1 cellular context compared by ENCODE assay signal in the genomic region with DNA sequence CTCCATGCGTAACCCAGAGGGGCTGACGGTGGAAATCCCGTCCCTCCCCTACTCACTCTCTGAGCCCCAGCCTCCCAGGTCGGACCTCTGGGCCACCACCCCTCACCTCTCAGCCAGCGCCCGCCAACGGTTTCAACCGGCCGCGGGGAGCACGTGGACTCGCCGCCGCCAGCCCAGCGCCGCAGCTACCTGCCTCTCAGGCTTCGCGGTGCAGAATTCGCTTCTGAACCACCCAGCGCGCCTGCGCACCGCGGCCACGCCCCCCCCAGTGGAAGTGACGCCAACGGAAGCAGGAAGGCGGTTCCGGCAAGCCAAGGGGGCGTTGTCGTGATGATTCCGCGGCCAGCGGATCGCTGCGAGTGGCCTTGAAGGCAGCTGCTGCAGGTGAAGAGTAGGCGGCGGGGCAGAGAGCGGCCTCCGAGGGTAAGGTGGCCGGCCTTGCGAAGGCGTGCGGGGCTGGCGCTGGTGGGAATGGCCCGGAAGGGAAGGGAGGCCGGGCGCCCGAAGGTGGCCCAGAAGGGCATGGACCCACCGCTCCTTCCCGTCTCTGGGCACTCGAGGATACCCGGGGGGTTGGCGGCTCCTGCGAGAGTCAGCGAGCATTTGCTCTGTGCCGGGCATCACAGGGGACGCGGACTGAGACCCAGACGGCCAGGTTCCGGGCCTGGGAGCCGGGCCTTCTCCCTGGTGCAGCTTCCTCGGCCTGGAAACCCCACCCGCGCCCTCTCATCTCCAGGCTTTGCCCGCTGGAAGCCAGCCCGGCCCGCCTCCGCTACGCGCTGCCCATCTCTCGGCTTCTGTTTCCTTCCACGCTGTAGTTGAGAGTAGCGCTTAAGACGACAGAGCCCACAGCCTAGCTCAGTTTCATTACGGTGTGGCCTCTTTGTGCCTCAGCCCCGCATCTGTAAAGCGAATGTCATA.
TF ChIP-seq lines count a peak whose summit lies in the region.

A gene with protein sequence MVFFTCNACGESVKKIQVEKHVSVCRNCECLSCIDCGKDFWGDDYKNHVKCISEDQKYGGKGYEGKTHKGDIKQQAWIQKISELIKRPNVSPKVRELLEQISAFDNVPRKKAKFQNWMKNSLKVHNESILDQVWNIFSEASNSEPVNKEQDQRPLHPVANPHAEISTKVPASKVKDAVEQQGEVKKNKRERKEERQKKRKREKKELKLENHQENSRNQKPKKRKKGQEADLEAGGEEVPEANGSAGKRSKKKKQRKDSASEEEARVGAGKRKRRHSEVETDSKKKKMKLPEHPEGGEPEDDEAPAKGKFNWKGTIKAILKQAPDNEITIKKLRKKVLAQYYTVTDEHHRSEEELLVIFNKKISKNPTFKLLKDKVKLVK (minus strand): TSS at position 225 of the 921 bp plus-strand sequence. CDS start 6,412 bp downstream, outside the sequence.
A gene with protein sequence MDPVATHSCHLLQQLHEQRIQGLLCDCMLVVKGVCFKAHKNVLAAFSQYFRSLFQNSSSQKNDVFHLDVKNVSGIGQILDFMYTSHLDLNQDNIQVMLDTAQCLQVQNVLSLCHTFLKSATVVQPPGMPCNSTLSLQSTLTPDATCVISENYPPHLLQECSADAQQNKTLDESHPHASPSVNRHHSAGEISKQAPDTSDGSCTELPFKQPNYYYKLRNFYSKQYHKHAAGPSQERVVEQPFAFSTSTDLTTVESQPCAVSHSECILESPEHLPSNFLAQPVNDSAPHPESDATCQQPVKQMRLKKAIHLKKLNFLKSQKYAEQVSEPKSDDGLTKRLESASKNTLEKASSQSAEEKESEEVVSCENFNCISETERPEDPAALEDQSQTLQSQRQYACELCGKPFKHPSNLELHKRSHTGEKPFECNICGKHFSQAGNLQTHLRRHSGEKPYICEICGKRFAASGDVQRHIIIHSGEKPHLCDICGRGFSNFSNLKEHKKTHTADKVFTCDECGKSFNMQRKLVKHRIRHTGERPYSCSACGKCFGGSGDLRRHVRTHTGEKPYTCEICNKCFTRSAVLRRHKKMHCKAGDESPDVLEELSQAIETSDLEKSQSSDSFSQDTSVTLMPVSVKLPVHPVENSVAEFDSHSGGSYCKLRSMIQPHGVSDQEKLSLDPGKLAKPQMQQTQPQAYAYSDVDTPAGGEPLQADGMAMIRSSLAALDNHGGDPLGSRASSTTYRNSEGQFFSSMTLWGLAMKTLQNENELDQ (plus strand): TSS at position 322 of the 921 bp plus-strand sequence. CDS start 9,695 bp downstream, outside the sequence.

TF ChIP-seq in WTC11, 78 proteins besides CTCF, POLR2A, EP300 and RAD21 (continued from another document):
- TF ChIP-seq, protein P1, sequence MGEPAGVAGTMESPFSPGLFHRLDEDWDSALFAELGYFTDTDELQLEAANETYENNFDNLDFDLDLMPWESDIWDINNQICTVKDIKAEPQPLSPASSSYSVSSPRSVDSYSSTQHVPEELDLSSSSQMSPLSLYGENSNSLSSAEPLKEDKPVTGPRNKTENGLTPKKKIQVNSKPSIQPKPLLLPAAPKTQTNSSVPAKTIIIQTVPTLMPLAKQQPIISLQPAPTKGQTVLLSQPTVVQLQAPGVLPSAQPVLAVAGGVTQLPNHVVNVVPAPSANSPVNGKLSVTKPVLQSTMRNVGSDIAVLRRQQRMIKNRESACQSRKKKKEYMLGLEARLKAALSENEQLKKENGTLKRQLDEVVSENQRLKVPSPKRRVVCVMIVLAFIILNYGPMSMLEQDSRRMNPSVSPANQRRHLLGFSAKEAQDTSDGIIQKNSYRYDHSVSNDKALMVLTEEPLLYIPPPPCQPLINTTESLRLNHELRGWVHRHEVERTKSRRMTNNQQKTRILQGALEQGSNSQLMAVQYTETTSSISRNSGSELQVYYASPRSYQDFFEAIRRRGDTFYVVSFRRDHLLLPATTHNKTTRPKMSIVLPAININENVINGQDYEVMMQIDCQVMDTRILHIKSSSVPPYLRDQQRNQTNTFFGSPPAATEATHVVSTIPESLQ (CRISPR knock-in tag; IDR thresholded peaks at IDR 0.05), result 0 out of 2 replicates have a peak, but pooled peaks have one; percentile 32
- TF ChIP-seq, protein P2, sequence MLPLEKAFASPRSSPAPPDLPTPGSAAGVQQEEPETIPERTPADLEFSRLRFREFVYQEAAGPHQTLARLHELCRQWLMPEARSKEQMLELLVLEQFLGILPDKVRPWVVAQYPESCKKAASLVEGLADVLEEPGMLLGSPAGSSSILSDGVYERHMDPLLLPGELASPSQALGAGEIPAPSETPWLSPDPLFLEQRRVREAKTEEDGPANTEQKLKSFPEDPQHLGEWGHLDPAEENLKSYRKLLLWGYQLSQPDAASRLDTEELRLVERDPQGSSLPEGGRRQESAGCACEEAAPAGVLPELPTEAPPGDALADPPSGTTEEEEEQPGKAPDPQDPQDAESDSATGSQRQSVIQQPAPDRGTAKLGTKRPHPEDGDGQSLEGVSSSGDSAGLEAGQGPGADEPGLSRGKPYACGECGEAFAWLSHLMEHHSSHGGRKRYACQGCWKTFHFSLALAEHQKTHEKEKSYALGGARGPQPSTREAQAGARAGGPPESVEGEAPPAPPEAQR (CRISPR knock-in tag; IDR thresholded peaks at IDR 0.05), result no peak
- TF ChIP-seq ETV6 (CRISPR knock-in tag; IDR thresholded peaks at IDR 0.05) (peak; percentile 96; the same call in 1 of the 2 replicates), TEAD1 (CRISPR knock-in tag; IDR thresholded peaks at IDR 0.05) (peak; percentile 87), FOXP1 (CRISPR knock-in tag; IDR thresholded peaks at IDR 0.05; ENCODE audit: borderline replicate concordance) (peak; percentile 63), EMX1 (CRISPR knock-in tag; IDR thresholded peaks at IDR 0.05) (no peak), ZNF396 (CRISPR knock-in tag; IDR thresholded peaks at IDR 0.05; ENCODE audit: borderline replicate concordance) (no peak), RORB (CRISPR knock-in tag; IDR thresholded peaks at IDR 0.05) (no peak), NFE2L1 (CRISPR knock-in tag; IDR thresholded peaks at IDR 0.05) (no peak), ZNF232 (CRISPR knock-in tag; IDR thresholded peaks at IDR 0.05) (peak; percentile 83; the same call in 1 of the 2 replicates), MXD4 (CRISPR knock-in tag; IDR thresholded peaks at IDR 0.05; ENCODE audit: borderline replicate concordance) (no peak), TEAD4 (CRISPR knock-in tag; IDR thresholded peaks at IDR 0.05) (no peak), ZNF317 (CRISPR knock-in tag; IDR thresholded peaks at IDR 0.05; ENCODE audit: borderline replicate concordance, low read depth) (no peak), SOX15 (CRISPR knock-in tag; IDR thresholded peaks at IDR 0.05) (no peak), NFYB (CRISPR knock-in tag; conservative IDR thresholded peaks at IDR 0.05; ENCODE audit: low read depth) (no peak)
- TF ChIP-seq, protein P3, sequence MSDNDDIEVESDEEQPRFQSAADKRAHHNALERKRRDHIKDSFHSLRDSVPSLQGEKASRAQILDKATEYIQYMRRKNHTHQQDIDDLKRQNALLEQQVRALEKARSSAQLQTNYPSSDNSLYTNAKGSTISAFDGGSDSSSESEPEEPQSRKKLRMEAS (CRISPR knock-in tag; IDR thresholded peaks at IDR 0.05), result peak; percentile 98
- TF ChIP-seq, protein P4, sequence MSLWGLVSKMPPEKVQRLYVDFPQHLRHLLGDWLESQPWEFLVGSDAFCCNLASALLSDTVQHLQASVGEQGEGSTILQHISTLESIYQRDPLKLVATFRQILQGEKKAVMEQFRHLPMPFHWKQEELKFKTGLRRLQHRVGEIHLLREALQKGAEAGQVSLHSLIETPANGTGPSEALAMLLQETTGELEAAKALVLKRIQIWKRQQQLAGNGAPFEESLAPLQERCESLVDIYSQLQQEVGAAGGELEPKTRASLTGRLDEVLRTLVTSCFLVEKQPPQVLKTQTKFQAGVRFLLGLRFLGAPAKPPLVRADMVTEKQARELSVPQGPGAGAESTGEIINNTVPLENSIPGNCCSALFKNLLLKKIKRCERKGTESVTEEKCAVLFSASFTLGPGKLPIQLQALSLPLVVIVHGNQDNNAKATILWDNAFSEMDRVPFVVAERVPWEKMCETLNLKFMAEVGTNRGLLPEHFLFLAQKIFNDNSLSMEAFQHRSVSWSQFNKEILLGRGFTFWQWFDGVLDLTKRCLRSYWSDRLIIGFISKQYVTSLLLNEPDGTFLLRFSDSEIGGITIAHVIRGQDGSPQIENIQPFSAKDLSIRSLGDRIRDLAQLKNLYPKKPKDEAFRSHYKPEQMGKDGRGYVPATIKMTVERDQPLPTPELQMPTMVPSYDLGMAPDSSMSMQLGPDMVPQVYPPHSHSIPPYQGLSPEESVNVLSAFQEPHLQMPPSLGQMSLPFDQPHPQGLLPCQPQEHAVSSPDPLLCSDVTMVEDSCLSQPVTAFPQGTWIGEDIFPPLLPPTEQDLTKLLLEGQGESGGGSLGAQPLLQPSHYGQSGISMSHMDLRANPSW (CRISPR knock-in tag; conservative IDR thresholded peaks at IDR 0.05; ENCODE audit: low read depth), result no peak
- TF ChIP-seq, protein P5, sequence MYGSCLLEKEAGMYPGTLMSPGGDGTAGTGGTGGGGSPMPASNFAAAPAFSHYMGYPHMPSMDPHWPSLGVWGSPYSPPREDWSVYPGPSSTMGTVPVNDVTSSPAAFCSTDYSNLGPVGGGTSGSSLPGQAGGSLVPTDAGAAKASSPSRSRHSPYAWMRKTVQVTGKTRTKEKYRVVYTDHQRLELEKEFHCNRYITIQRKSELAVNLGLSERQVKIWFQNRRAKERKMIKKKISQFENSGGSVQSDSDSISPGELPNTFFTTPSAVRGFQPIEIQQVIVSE (CRISPR knock-in tag; IDR thresholded peaks at IDR 0.05; ENCODE audit: borderline replicate concordance), result no peak
- TF ChIP-seq, protein P6, sequence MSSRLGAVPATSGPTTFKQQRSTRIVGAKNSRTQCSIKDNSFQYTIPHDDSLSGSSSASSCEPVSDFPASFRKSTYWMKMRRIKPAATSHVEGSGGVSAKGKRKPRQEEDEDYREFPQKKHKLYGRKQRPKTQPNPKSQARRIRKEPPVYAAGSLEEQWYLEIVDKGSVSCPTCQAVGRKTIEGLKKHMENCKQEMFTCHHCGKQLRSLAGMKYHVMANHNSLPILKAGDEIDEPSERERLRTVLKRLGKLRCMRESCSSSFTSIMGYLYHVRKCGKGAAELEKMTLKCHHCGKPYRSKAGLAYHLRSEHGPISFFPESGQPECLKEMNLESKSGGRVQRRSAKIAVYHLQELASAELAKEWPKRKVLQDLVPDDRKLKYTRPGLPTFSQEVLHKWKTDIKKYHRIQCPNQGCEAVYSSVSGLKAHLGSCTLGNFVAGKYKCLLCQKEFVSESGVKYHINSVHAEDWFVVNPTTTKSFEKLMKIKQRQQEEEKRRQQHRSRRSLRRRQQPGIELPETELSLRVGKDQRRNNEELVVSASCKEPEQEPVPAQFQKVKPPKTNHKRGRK (CRISPR knock-in tag; IDR thresholded peaks at IDR 0.05; ENCODE audit: borderline replicate concordance), result no peak
- TF ChIP-seq, protein P7, sequence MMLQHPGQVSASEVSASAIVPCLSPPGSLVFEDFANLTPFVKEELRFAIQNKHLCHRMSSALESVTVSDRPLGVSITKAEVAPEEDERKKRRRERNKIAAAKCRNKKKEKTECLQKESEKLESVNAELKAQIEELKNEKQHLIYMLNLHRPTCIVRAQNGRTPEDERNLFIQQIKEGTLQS (CRISPR knock-in tag; conservative IDR thresholded peaks at IDR 0.05), result no peak
- TF ChIP-seq, protein P8, sequence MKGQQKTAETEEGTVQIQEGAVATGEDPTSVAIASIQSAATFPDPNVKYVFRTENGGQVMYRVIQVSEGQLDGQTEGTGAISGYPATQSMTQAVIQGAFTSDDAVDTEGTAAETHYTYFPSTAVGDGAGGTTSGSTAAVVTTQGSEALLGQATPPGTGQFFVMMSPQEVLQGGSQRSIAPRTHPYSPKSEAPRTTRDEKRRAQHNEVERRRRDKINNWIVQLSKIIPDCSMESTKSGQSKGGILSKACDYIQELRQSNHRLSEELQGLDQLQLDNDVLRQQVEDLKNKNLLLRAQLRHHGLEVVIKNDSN (CRISPR knock-in tag; IDR thresholded peaks at IDR 0.05), result peak; percentile 74; the same call in 1 of the 2 replicates
- TF ChIP-seq, protein P9, sequence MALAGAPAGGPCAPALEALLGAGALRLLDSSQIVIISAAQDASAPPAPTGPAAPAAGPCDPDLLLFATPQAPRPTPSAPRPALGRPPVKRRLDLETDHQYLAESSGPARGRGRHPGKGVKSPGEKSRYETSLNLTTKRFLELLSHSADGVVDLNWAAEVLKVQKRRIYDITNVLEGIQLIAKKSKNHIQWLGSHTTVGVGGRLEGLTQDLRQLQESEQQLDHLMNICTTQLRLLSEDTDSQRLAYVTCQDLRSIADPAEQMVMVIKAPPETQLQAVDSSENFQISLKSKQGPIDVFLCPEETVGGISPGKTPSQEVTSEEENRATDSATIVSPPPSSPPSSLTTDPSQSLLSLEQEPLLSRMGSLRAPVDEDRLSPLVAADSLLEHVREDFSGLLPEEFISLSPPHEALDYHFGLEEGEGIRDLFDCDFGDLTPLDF (CRISPR knock-in tag; IDR thresholded peaks at IDR 0.05), result no peak
- TF ChIP-seq, protein P10, sequence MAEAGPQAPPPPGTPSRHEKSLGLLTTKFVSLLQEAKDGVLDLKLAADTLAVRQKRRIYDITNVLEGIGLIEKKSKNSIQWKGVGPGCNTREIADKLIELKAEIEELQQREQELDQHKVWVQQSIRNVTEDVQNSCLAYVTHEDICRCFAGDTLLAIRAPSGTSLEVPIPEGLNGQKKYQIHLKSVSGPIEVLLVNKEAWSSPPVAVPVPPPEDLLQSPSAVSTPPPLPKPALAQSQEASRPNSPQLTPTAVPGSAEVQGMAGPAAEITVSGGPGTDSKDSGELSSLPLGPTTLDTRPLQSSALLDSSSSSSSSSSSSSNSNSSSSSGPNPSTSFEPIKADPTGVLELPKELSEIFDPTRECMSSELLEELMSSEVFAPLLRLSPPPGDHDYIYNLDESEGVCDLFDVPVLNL (CRISPR knock-in tag; IDR thresholded peaks at IDR 0.05; ENCODE audit: borderline replicate concordance, low read depth), result 0 out of 2 replicates have a peak, but pooled peaks have one; percentile 50
